In the genomic region with DNA sequence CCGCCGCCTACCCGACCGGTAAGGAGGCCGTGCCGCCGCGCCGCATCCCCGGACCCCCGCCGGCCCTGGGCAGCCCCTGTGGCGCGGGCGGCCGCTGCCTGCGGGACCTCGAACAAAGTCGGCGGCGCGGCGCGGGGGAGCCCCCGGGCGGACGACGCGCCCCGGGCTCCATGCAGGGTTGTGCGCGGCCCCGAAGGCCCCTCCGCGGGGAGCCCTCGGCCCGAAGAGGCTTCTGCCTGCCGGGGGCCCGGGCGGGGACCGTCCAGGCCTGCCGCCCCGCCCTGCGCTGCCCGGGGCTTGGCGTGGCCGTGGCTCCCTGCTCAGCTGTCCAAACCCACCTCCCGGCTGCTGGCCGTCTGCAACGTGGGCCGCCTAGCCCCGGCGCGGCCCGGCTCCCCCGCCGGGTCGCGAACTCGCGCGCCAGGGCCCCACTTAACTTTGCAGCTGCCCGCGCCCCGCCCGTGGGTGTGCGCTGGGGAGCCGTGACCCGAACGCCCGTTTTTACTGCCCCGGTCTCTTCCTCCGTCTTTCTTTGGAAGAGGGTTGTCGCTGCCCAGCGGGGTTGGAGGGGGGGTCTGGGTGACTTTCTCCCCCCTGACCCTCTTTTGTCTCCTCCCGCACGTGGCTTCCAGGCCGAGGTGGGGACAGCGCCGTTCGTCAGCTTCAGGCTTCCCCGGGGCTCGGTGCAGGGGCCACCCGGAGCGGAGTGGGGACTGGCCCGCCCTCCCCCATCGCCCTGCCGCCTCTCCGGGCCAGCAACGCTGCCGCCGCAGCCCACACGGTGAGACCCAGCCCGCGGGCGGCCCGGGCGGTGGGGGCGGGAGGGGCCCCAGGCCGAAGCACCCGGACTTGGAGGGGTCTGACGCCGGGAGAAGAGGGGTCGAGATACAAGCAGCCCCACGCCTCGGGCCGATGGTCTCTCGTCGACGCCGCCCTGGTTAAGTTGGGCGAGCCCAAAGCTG, we compare ENCODE assay signal across 8 cellular contexts. TPM values are rescaled to one million over a fixed set of nuclear protein-coding genes. Genes with fewer than 3 reads are reported as not detected.
DNase-seq lines count a peak whose midpoint lies in the region; TF ChIP-seq lines count a peak whose summit lies in the region.

No MANE protein-coding gene starts in this region.

- BruUV-seq in Caco-2 (replicated peaks; lab: Mats Ljungman, UMichigan): no TSS peak

- CTCF ChIA-PET in Caco-2 (lab: Charles Lee): interaction anchor here (0.6 kb wide), 1 partner anchor 293 kb away, joined by 4 read pairs; no protein-coding TSS in a partner anchor

- H3K4me3 ChIP-seq in Caco-2 (ENCODE audit: low read depth, low read length) (peak overlapping the region; percentile 75), HL-60 (replicated peaks; ENCODE audit: insufficient read depth, low read length) (peak overlapping the region; percentile 86), endocrine pancreas (ENCODE audit: control insufficient read depth, insufficient read depth, low read length) (peak overlapping the region; percentile 84), muscle layer of colon (ENCODE audit: low read depth in 1 of 2, low read length in 2 of 2) (peak overlapping the region; percentile 90 to 95), testis (peak overlapping the region; percentile 88 to 97)

- peaks cover 8% of the 10 kb centered on the region for H3K36me3 Mint-ChIP-seq in Caco-2 (ENCODE audit: insufficient read depth, unreplicated experiment)

- TF ChIP-seq CTCF in Caco-2 (IDR thresholded peaks at IDR 0.05; ENCODE audit: insufficient read depth in 1 of 2, low read depth in 1 of 2, low read length in 1 of 2, severe bottlenecking in 1 of 2, unreplicated experiment in 1 of 2) (no peak), GM20000 (IDR thresholded peaks at IDR 0.05; ENCODE audit: extremely low read depth, missing control alignments) (no peak), HL-60 (IDR thresholded peaks at IDR 0.05; ENCODE audit: insufficient read depth, low read length) (no peak), testis (IDR thresholded peaks at IDR 0.05) (no peak)

- H3K4me1 ChIP-seq in Caco-2 (peaks cover 24% of the 10 kb centered on the region; the same call in 1 of the 2 replicates), endocrine pancreas (ENCODE audit: control insufficient read depth, insufficient read depth, low read length) (peaks cover 10% of the 10 kb centered on the region), muscle layer of colon (ENCODE audit: insufficient read depth, low read length) (peaks cover 44% of the 10 kb centered on the region), testis (peaks cover 20% of the 10 kb centered on the region)

- peak overlapping the region; percentile 79 for H3K4me3 Mint-ChIP-seq in Caco-2 (ENCODE audit: unreplicated experiment)

- H3K27me3 ChIP-seq in Caco-2 (replicated peaks; ENCODE audit: control insufficient read depth, insufficient read depth, low read length): no peaks in the 10 kb centered on the region
- H3K27me3 ChIP-seq in HL-60 (ENCODE audit: insufficient read depth, poor library complexity, severe bottlenecking): no peaks in the 10 kb centered on the region
- no peaks in the 10 kb centered on the region for H3K27me3 ChIP-seq in endocrine pancreas (ENCODE audit: control insufficient read depth, insufficient read depth, low read length)
- H3K27me3 ChIP-seq in muscle layer of colon (ENCODE audit: control insufficient read depth in 1 of 2, insufficient read depth in 2 of 2, low read length in 2 of 2): no peaks in the 10 kb centered on the region
- H3K27me3 ChIP-seq in testis: no peaks in the 10 kb centered on the region

- H3K9me3 Mint-ChIP-seq in Caco-2 (ENCODE audit: unreplicated experiment): no peaks in the 10 kb centered on the region

- peak overlapping the region; percentile 90 for H3K9ac ChIP-seq in endocrine pancreas (ENCODE audit: control insufficient read depth, insufficient read depth, low read length)
- H3K9ac ChIP-seq in muscle layer of colon (ENCODE audit: low read length): peak overlapping the region; percentile 90

- DNase-seq in Caco-2: peak; percentile 38 to 48
- DNase-seq in GM20000 (ENCODE audit: low spot score): peak; percentile 79
- DNase-seq in HL-60 (ENCODE audit: low read depth in 1 of 2, low spot score in 1 of 2): no peak
- DNase-seq in activated CD4-positive, alpha-beta T cell treated with anti-CD3 and anti-CD28 coated beads, Interleukin-2, amount 50 U/mL, for 48 hours: peak; percentile 42 to 43
- peak; percentile 35 for DNase-seq in testis
- DNase-seq in NOMO-1 treated with dmso at 0.1 percent for 144 hours (lab: John Stamatoyannopoulos, UW; ENCODE audit: unreplicated experiment): no peak

- intact Hi-C loops in Caco-2 (cut with micrococcal nuclease; ENCODE audit: unreplicated experiment) (loop anchor here (2.0 to 10.0 kb wide), 2 partner anchors 61 to 295 kb away; no protein-coding TSS in a partner anchor), testis (cut with DNase I; ENCODE audit: low total_unique reads) (no loop called here)

- peak overlapping the region; percentile 77 for H3K27ac Mint-ChIP-seq in Caco-2 (ENCODE audit: unreplicated experiment)

- POLR2A ChIA-PET in Caco-2 (lab: Charles Lee): no interaction called here

- H3K27me3 Mint-ChIP-seq in Caco-2 (ENCODE audit: insufficient read depth, unreplicated experiment): no peaks in the 10 kb centered on the region

- WGBS in testis, 2 donors: 0% methylated on average over 8 to 96 of the region's 112 CpGs

- H3K9me3 ChIP-seq in Caco-2 (no peaks in the 10 kb centered on the region), endocrine pancreas (ENCODE audit: control insufficient read depth, low read length) (no peaks in the 10 kb centered on the region), muscle layer of colon (ENCODE audit: low read length) (no peaks in the 10 kb centered on the region), testis (no peaks in the 10 kb centered on the region)

- peaks cover 14% of the 10 kb centered on the region for H3K4me1 Mint-ChIP-seq in Caco-2 (ENCODE audit: low read depth, unreplicated experiment)

- H3K27ac ChIP-seq in HL-60 (replicated peaks): peak overlapping the region; percentile 64
- peak overlapping the region; percentile 94 for H3K27ac ChIP-seq in muscle layer of colon (ENCODE audit: low read depth, low read length)
- peak overlapping the region; percentile 86 to 96 for H3K27ac ChIP-seq in testis

- H3K36me3 ChIP-seq in Caco-2 (ENCODE audit: control insufficient read depth, insufficient read depth, low read length) (no peaks in the 10 kb centered on the region; the same call in 1 of the 2 replicates), endocrine pancreas (ENCODE audit: control insufficient read depth, insufficient read depth, low read length) (no peaks in the 10 kb centered on the region), muscle layer of colon (ENCODE audit: insufficient read depth, low read length) (peaks cover 7% of the 10 kb centered on the region), testis (ENCODE audit: low read depth, missing control alignments) (no peaks in the 10 kb centered on the region)

- TF ChIP-seq POLR2A in testis (IDR thresholded peaks at IDR 0.05): no peak

RNA-seq across cellular contexts. Expression of a gene that starts 0.9 kb away (rescaled TPM):
- total RNA-seq in Caco-2 (2022) (24.4 and 24.6 TPM in 2 replicates), testis (10 to 100 TPM; 17.4 to 18.4 TPM)
- polyA plus RNA-seq in testis (ENCODE audit: insufficient read depth, low read depth, low replicate concordance): 14.6 TPM

Comparison
In these comparisons a context has a peak if more than half of its experiments do, and no peak if none do; other contexts are left out.
1. DNase-seq: peak in Caco-2 (2 of 2), GM20000 (single experiment), activated CD4-positive, alpha-beta T cell treated with anti-CD3 and anti-CD28 coated beads, Interleukin-2, amount 50 U/mL, for 48 hours (2 of 2) and testis (single experiment); none in HL-60 (0 of 2) and NOMO-1 treated with dmso at 0.1 percent for 144 hours (single experiment).
2. Peak in every context shown above with its lines, with median percentiles within 50 percentile points of each other: H3K4me3 ChIP-seq and H3K27ac ChIP-seq.